15 cellular contexts compared by ENCODE assay signal in genomic region chr13:40232321-40232720, GRCh38.
DNase-seq lines count a peak whose midpoint lies in the region; ATAC-seq and TF ChIP-seq lines count a peak whose summit lies in the region.
"Had no signal": no experiment of that assay in that cellular context is flagged by ENCODE, and none has a peak within 500 bp of the region (broad histone marks: within the 10 kb centered on the region; RNA-seq: fewer than 3 reads in every experiment).

No MANE protein-coding gene starts in this region.

- no peaks in the 10 kb centered on the region for H3K27me3 Mint-ChIP-seq in activated B cell treated with CpG ODN at 0.5 μM for 24 hours
- no peaks in the 10 kb centered on the region for H3K27me3 Mint-ChIP-seq in effector memory CD8-positive, alpha-beta T cell
- H3K27me3 Mint-ChIP-seq: IgD-negative memory B cell had no signal

- H3K56ac ChIP-seq in mesendoderm (ENCODE audit: low read length): no peak overlapping the region

- H3K9ac ChIP-seq in mesendoderm (ENCODE audit: low read length): no peak overlapping the region
- H3K9ac ChIP-seq in skeletal muscle tissue (ENCODE audit: low read depth in 1 of 3, low read length in 3 of 3): no peak overlapping the region

- ATAC-seq in activated B cell treated with CpG ODN at 0.5 μM for 24 hours (ENCODE audit: low read depth): no peak
- no peak for ATAC-seq in effector memory CD8-positive, alpha-beta T cell (replicated peaks)

- H3K27ac ChIP-seq in mesendoderm (ENCODE audit: low read depth, low read length) (no peak overlapping the region), skeletal muscle tissue (ENCODE audit: low read depth, low read length) (peak overlapping the region; percentile 82)
- H3K27ac ChIP-seq: C4-2B had no signal

- H3K18ac ChIP-seq in mesendoderm (ENCODE audit: low read length): no peak overlapping the region

- no peak overlapping the region for H4K5ac ChIP-seq in mesendoderm (ENCODE audit: low read length)

- H3K4me1 ChIP-seq in mesendoderm (ENCODE audit: control insufficient read depth, low read depth, low read length) (peaks cover 4% of the 10 kb centered on the region), skeletal muscle tissue (ENCODE audit: control insufficient read depth in 3 of 3, insufficient read depth in 3 of 3, low read length in 3 of 3) (peaks cover 50 to 56% (median 55%) of the 10 kb centered on the region in 3 donors)

- H3K27ac Mint-ChIP-seq in activated B cell treated with CpG ODN at 0.5 μM for 24 hours: peak overlapping the region; percentile 19
- H3K27ac Mint-ChIP-seq in effector memory CD8-positive, alpha-beta T cell: no peak overlapping the region
- H3K27ac Mint-ChIP-seq: IgD-negative memory B cell had no signal

- no peaks in the 10 kb centered on the region for H3K9me3 Mint-ChIP-seq in activated B cell treated with CpG ODN at 0.5 μM for 24 hours
- no peaks in the 10 kb centered on the region for H3K9me3 Mint-ChIP-seq in effector memory CD8-positive, alpha-beta T cell
- H3K9me3 Mint-ChIP-seq: IgD-negative memory B cell had no signal

- no peaks in the 10 kb centered on the region for H3K79me1 ChIP-seq in mesendoderm (ENCODE audit: low read length)

- H3K4me3 ChIP-seq in mesendoderm (ENCODE audit: low read length) (no peak overlapping the region), skeletal muscle tissue (ENCODE audit: low read length in 3 of 3) (no peak overlapping the region)
- H3K4me3 ChIP-seq: HAP-1 had no signal

- H3K36me3 Mint-ChIP-seq in activated B cell treated with CpG ODN at 0.5 μM for 24 hours (ENCODE audit: low read depth): no peaks in the 10 kb centered on the region
- H3K36me3 Mint-ChIP-seq in effector memory CD8-positive, alpha-beta T cell (ENCODE audit: insufficient read depth): no peaks in the 10 kb centered on the region

- DNase-seq in LHCN-M2 (ENCODE audit: low read depth) (peak; percentile 66), activated B cell treated with CpG ODN at 0.5 μM for 24 hours (no peak), mesendoderm (peak; percentile 72), NCI-H748 (lab: John Stamatoyannopoulos, UW; ENCODE audit: unreplicated experiment) (no peak), NCI-H1105 (lab: John Stamatoyannopoulos, UW) (no peak)
- no peak for DNase-seq in effector memory CD8-positive, alpha-beta T cell
- DNase-seq: EL, Kasumi-1, NCI-H1417, NCI-H2029, NCI-H510A had no signal

- no peak overlapping the region for H3K4me3 Mint-ChIP-seq in activated B cell treated with CpG ODN at 0.5 μM for 24 hours
- no peak overlapping the region for H3K4me3 Mint-ChIP-seq in effector memory CD8-positive, alpha-beta T cell
- H3K4me3 Mint-ChIP-seq: IgD-negative memory B cell had no signal

- WGBS in mesendoderm (ENCODE audit: extremely low coverage, insufficient coverage, low lambda C conversion rate): no CpG with 5 or more reads among the region's 1 CpG

- H3K23ac ChIP-seq in mesendoderm (ENCODE audit: low read length): no peak overlapping the region

- POLR2A ChIA-PET in activated B cell treated with CpG ODN at 0.5 μM for 24 hours (lab: Charles Lee): no interaction called here

- no peaks in the 10 kb centered on the region for H3K79me2 ChIP-seq in mesendoderm (ENCODE audit: control insufficient read depth, insufficient read depth, low read length)

- no peak overlapping the region for H2BK120ac ChIP-seq in mesendoderm (ENCODE audit: low read depth, low read length)

- no peaks in the 10 kb centered on the region for H3K27me3 ChIP-seq in mesendoderm (ENCODE audit: insufficient read depth, low read length, poor library complexity)
- H3K27me3 ChIP-seq in skeletal muscle tissue (ENCODE audit: control insufficient read depth in 3 of 3, insufficient read depth in 3 of 3, low read length in 3 of 3): no peaks in the 10 kb centered on the region

- no peak overlapping the region for H4K8ac ChIP-seq in mesendoderm (ENCODE audit: low read depth, low read length)

- H2BK15ac ChIP-seq in mesendoderm (replicated peaks; ENCODE audit: low read depth): no peak overlapping the region

- H3K9me3 ChIP-seq in skeletal muscle tissue (ENCODE audit: control insufficient read depth in 3 of 3, low read length in 3 of 3): no peaks in the 10 kb centered on the region
- H3K9me3 ChIP-seq: HAP-1 had no signal

- H2BK5ac ChIP-seq in mesendoderm (ENCODE audit: low read length): no peak overlapping the region

- H3K36me3 ChIP-seq in mesendoderm (ENCODE audit: control insufficient read depth, insufficient read depth, low read length) (no peaks in the 10 kb centered on the region), skeletal muscle tissue (ENCODE audit: control insufficient read depth in 3 of 3, insufficient read depth in 3 of 3, low read length in 3 of 3) (no peaks in the 10 kb centered on the region)
- H3K36me3 ChIP-seq: HAP-1 had no signal

- no peak for TF ChIP-seq CTCF in activated B cell treated with CpG ODN at 0.5 μM for 24 hours (IDR thresholded peaks at IDR 0.05)

- H3K4me2 ChIP-seq in mesendoderm (ENCODE audit: low read length): no peak overlapping the region

- intact Hi-C loops in activated B cell treated with CpG ODN at 0.5 μM for 24 hours (cut with micrococcal nuclease): no loop called here

- H3K4ac ChIP-seq in mesendoderm (ENCODE audit: low read depth, low read length): no peak overlapping the region

- H3K4me1 Mint-ChIP-seq in activated B cell treated with CpG ODN at 0.5 μM for 24 hours: no peaks in the 10 kb centered on the region
- H3K4me1 Mint-ChIP-seq in effector memory CD8-positive, alpha-beta T cell (ENCODE audit: low read depth in 2 of 2): peaks cover 5 to 6% of the 10 kb centered on the region in 2 donors
- H3K4me1 Mint-ChIP-seq: IgD-negative memory B cell had no signal

- no peak overlapping the region for H2AK5ac ChIP-seq in mesendoderm (ENCODE audit: low read length)

- CTCF ChIA-PET in activated B cell treated with CpG ODN at 0.5 μM for 24 hours (lab: Charles Lee): no interaction called here

Comparison
In these comparisons a context has a peak if more than half of its experiments do, and no peak if none do; other contexts are left out.
1. DNase-seq: peak in LHCN-M2 (single experiment) and mesendoderm (single experiment); none in activated B cell treated with CpG ODN at 0.5 μM for 24 hours (single experiment), NCI-H748 (single experiment), NCI-H1105 (single experiment) and effector memory CD8-positive, alpha-beta T cell (0 of 3).